In genomic region chr4:143625632-143626031, GRCh38 we compare ENCODE assay signal across 14 cellular contexts.
A peak's percentile ranks its signal among the peaks of the same experiment; 100 is the strongest.
DNase-seq lines count a peak whose midpoint lies in the region; ATAC-seq, FAIRE-seq and TF ChIP-seq lines count a peak whose summit lies in the region.
"Had no signal": no experiment of that assay in that cellular context is flagged by ENCODE, and none has a peak within 500 bp of the region (broad histone marks: within the 10 kb centered on the region; RNA-seq: fewer than 3 reads in every experiment).

No MANE protein-coding gene starts in this region.

- H3K36me3 Mint-ChIP-seq in nephron (ENCODE audit: low read depth): no peaks in the 10 kb centered on the region
- no peaks in the 10 kb centered on the region for H3K36me3 Mint-ChIP-seq in mesothelial cell of epicardium
- H3K36me3 Mint-ChIP-seq: CD4-positive, alpha-beta memory T cell had no signal

- H3K4me1 Mint-ChIP-seq in nephron (peaks cover 55% of the 10 kb centered on the region), mesothelial cell of epicardium (peaks cover 21% of the 10 kb centered on the region)
- H3K4me1 Mint-ChIP-seq: CD4-positive, alpha-beta memory T cell had no signal

- peaks cover 13% of the 10 kb centered on the region for H3K4me1 ChIP-seq in SJSA1 (replicated peaks)
- H3K4me1 ChIP-seq: BE2C had no signal

- no peak for TF ChIP-seq CTCF in nephron (IDR thresholded peaks at IDR 0.05; ENCODE audit: unreplicated experiment in 3 of 3)
- no peak for TF ChIP-seq CTCF in mesothelial cell of epicardium (IDR thresholded peaks at IDR 0.05; ENCODE audit: unreplicated experiment)

- no peaks in the 10 kb centered on the region for H3K27me3 ChIP-seq in SJSA1 (replicated peaks)
- H3K27me3 ChIP-seq: BE2C had no signal

- no peak overlapping the region for H3K4me3 ChIP-seq in SJSA1

- H3K4me3 Mint-ChIP-seq in nephron: no peak overlapping the region
- H3K4me3 Mint-ChIP-seq in mesothelial cell of epicardium: no peak overlapping the region
- H3K4me3 Mint-ChIP-seq: CD4-positive, alpha-beta memory T cell had no signal

- H3K9me3 Mint-ChIP-seq in nephron (peaks cover 2% of the 10 kb centered on the region), mesothelial cell of epicardium (no peaks in the 10 kb centered on the region)

- ATAC-seq in GM18870 (IDR thresholded peaks at IDR 0.05; ENCODE audit: unreplicated experiment) (no peak), Right ventricle myocardium superior (ENCODE audit: poor library complexity) (no peak)

- no peak for FAIRE-seq in urothelium cell line (lab: Jason Lieb, UNC)

- intact Hi-C loops in Right ventricle myocardium superior (cut with DNase I): no loop called here

- H3K27ac Mint-ChIP-seq in nephron (peak overlapping the region; percentile 89 to 97 (median 95)), mesothelial cell of epicardium (no peak overlapping the region)
- H3K27ac Mint-ChIP-seq: CD4-positive, alpha-beta memory T cell had no signal

- H3K27ac ChIP-seq in SJSA1: peak overlapping the region; percentile 28
- H3K27ac ChIP-seq: RWPE1 had no signal

- DNase-seq in DMS153 (lab: John Stamatoyannopoulos, UW): peak; percentile 66
- peak; percentile 57 for DNase-seq in NCI-H1417 treated with DMSO at 0.1 percent for 48 hours (lab: John Stamatoyannopoulos, UW)
- no peak for DNase-seq in SJSA1 (ENCODE audit: low read depth in 1 of 2, low spot score in 2 of 2)
- no peak for DNase-seq in mesothelial cell of epicardium (ENCODE audit: low spot score in 2 of 2, unreplicated experiment in 2 of 2)
- no peak for DNase-seq in Right ventricle myocardium superior
- no peak for DNase-seq in urothelium cell line (ENCODE audit: low spot score)
- DNase-seq: BE2C; CD4-positive, alpha-beta memory T cell; H7; Kasumi-1; NCI-H524 had no signal

- H3K9me3 ChIP-seq in SJSA1 (replicated peaks): no peaks in the 10 kb centered on the region
- H3K9me3 ChIP-seq: BE2C had no signal

- H3K36me3 ChIP-seq in SJSA1: no peaks in the 10 kb centered on the region
- H3K36me3 ChIP-seq: BE2C had no signal

- H3K27me3 Mint-ChIP-seq in nephron (ENCODE audit: low read depth) (peaks cover 4% of the 10 kb centered on the region), mesothelial cell of epicardium (ENCODE audit: low read depth) (peaks cover 28% of the 10 kb centered on the region)
- H3K27me3 Mint-ChIP-seq: CD4-positive, alpha-beta memory T cell had no signal

Comparison
In these comparisons a context has a peak if more than half of its experiments do, and no peak if none do; other contexts are left out.
1. DNase-seq: peak in DMS153 (single experiment) and NCI-H1417 treated with DMSO at 0.1 percent for 48 hours (single experiment); none in SJSA1 (0 of 2), mesothelial cell of epicardium (0 of 2), Right ventricle myocardium superior (single experiment) and urothelium cell line (single experiment).